In the genomic region with DNA sequence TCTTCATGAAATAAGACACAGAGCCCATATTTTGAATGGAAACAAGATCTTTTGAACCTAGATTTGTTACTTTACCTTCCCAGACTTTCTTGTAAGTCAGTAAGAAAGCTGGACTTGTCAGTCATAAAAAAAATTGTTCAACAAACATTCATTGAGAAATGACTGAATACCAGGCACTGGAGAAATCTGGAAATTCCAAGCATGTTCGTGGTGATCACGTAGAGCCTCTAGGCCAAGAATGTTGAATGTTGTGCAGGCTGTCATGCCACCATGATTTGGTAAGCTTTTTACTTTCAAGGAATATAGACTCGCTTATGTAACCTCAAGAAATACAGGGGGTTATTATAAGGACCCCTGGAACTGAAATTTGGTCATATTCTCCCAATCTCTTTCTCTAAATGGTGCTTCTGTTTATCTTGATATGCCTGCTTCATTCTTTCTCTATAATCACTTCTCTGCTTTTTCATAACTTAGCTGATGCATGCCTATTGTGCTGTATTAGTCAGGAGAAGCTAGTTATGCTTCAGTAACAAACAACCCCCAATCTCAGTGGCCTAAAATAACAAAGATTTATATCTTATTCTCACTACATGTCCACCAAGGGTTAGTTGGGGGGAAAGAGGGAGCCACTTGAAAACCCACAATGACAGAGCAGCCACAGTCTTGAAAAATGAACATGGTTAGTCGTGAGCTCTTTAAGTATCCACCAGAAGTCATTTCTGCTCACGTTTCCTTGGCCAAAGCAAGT, we compare ENCODE assay signal across 21 cellular contexts. TPM values are rescaled to one million over a fixed set of nuclear protein-coding genes. Genes with fewer than 3 reads are reported as not detected.
DNase-seq lines count a peak whose midpoint lies in the region; ATAC-seq and TF ChIP-seq lines count a peak whose summit lies in the region.
"Had no signal": no experiment of that assay in that cellular context is flagged by ENCODE, and none has a peak within 500 bp of the region (broad histone marks: within the 10 kb centered on the region; RNA-seq: fewer than 3 reads in every experiment).

No MANE protein-coding gene starts in this region.

- no peaks in the 10 kb centered on the region for H3K9me3 Mint-ChIP-seq in MCF 10A (ENCODE audit: unreplicated experiment)
- peaks cover 6% of the 10 kb centered on the region for H3K9me3 Mint-ChIP-seq in chondrocyte (ENCODE audit: low read depth)
- H3K9me3 Mint-ChIP-seq in T-cell, result no peaks in the 10 kb centered on the region
- H3K9me3 Mint-ChIP-seq: effector memory CD8-positive, alpha-beta T cell; immature natural killer cell; stimulated activated naive CD8-positive, alpha-beta T cell treated with anti-CD3 and anti-CD28 coated beads, Interleukin-15, Interleukin-2, amounts not matched to agents 100 ng/mL and 50 ng/mL, for 24 hours had no signal

- H3K4me3 ChIP-seq in mammary epithelial cell (replicated peaks in 1 of 3; ENCODE audit: insufficient read depth in 1 of 3, low read depth in 2 of 3, low read length in 3 of 3) (no peak overlapping the region), H7 (ENCODE audit: insufficient read depth, low read depth, low read length) (no peak overlapping the region), adrenal gland (no peak overlapping the region)
- H3K4me3 ChIP-seq: body of pancreas, PC-9 had no signal

- 63% methylated on average over 5 of the region's 5 CpGs for WGBS in mammary epithelial cell (ENCODE audit: low coverage, missing lambda C conversion rate)
- 87 to 91% (median 90%) methylated on average over 5 of the region's 5 CpGs for WGBS in adrenal gland, 4 donors

- in situ Hi-C loops in mammary epithelial cell (cut with MboI; ENCODE audit: low sequenced_read_pairs in 2 of 2), result loop anchor here in 1 of 2 donors (25.0 kb wide), 1 partner anchor 202 kb away; no protein-coding TSS in a partner anchor

- H3K4me3 Mint-ChIP-seq in MCF 10A (ENCODE audit: unreplicated experiment) (no peak overlapping the region), chondrocyte (ENCODE audit: unreplicated experiment) (no peak overlapping the region), T-cell (no peak overlapping the region)
- H3K4me3 Mint-ChIP-seq: effector memory CD8-positive, alpha-beta T cell; immature natural killer cell; stimulated activated naive CD8-positive, alpha-beta T cell treated with anti-CD3 and anti-CD28 coated beads, Interleukin-15, Interleukin-2, amounts not matched to agents 100 ng/mL and 50 ng/mL, for 24 hours had no signal

- H3K4me1 Mint-ChIP-seq in MCF 10A (ENCODE audit: insufficient read depth, unreplicated experiment) (peaks cover 13% of the 10 kb centered on the region), chondrocyte (ENCODE audit: low read depth) (peaks cover 56% of the 10 kb centered on the region), T-cell (peaks cover 6 to 14% (median 13%) of the 10 kb centered on the region in 3 donors)

- H3K4me1 ChIP-seq in mammary epithelial cell (ENCODE audit: insufficient read depth, low read length), result peaks cover 52% of the 10 kb centered on the region
- H3K4me1 ChIP-seq in adrenal gland (replicated peaks in 1 of 2), result peaks cover 12 to 14% of the 10 kb centered on the region in 2 donors

- dilution Hi-C loops in mammary epithelial cell (cut with HindIII; ENCODE audit: low sequenced_read_pairs), result loop anchor here (5.0 kb wide), 1 partner anchor 142 kb away; no protein-coding TSS in a partner anchor

- H3K27ac Mint-ChIP-seq in MCF 10A (ENCODE audit: low read depth, unreplicated experiment) (no peak overlapping the region), chondrocyte (ENCODE audit: unreplicated experiment) (peak overlapping the region; percentile 96), T-cell (no peak overlapping the region)
- H3K27ac Mint-ChIP-seq: effector memory CD8-positive, alpha-beta T cell; immature natural killer cell; stimulated activated naive CD8-positive, alpha-beta T cell treated with anti-CD3 and anti-CD28 coated beads, Interleukin-15, Interleukin-2, amounts not matched to agents 100 ng/mL and 50 ng/mL, for 24 hours had no signal

- TF ChIP-seq POLR2A in adrenal gland (IDR thresholded peaks at IDR 0.05), result no peak

- CTCF ChIA-PET in mammary epithelial cell (lab: Charles Lee; ENCODE audit: low non-redundant PET) (interaction anchor here (0.6 kb wide), 1 partner anchor 296 kb away, joined by 3 read pairs; no protein-coding TSS in a partner anchor), MCF 10A (lab: Yijun Ruan, JAX) (interaction anchor here (0.6 to 4.5 kb wide), 7 partner anchors 8 to 257 kb away, joined by 3 to 38 read pairs (median 4); no protein-coding TSS in a partner anchor), T-cell (lab: Charles Lee) (no interaction called here)

- no peaks in the 10 kb centered on the region for H3K36me3 ChIP-seq in mammary epithelial cell (ENCODE audit: insufficient read depth, low read length)
- H3K36me3 ChIP-seq in H7 (replicated peaks; ENCODE audit: control insufficient read depth, insufficient read depth, low read length), result peaks cover 5% of the 10 kb centered on the region
- H3K36me3 ChIP-seq in adrenal gland (replicated peaks in 1 of 2), result no peaks in the 10 kb centered on the region
- H3K36me3 ChIP-seq: WERI-Rb-1 had no signal

- POLR2A ChIA-PET in MCF 10A (lab: Yijun Ruan, JAX) (interaction anchor here (0.7 to 2.7 kb wide), 7 partner anchors 9 to 903 kb away, joined by 3 to 19 read pairs (median 4); no protein-coding TSS in a partner anchor), T-cell (lab: Charles Lee) (no interaction called here)

- DNase-seq in mammary epithelial cell (peak; percentile 84), MCF 10A (ENCODE audit: unreplicated experiment) (no peak), chondrocyte (ENCODE audit: low spot score) (no peak), kidney tubule cell (ENCODE audit: low spot score) (peak; percentile 82), H7 (no peak), NCI-H446 treated with DMSO at 0.1 percent for 48 hours (lab: John Stamatoyannopoulos, UW) (no peak), adrenal gland (no peak), T-cell (no peak)
- DNase-seq: activated effector memory CD4-positive, alpha-beta T cell treated with Interleukin-2 at 50 U/mL for 16 hours; body of pancreas; effector memory CD8-positive, alpha-beta T cell; immature natural killer cell; midbrain; NCI-H1694 treated with DMSO at 0.1 percent for 48 hours; NCI-H510A treated with DMSO at 0.1 percent for 48 hours; occipital lobe; SW 1271; WERI-Rb-1 had no signal

- no peak for TF ChIP-seq CTCF in mammary epithelial cell (conservative IDR thresholded peaks at IDR 0.05 in 1 of 2, IDR thresholded peaks at IDR 0.05 in 1 of 2; ENCODE audit: extremely low read depth in 1 of 2, insufficient read depth in 1 of 2, low read depth in 1 of 2, low read length in 2 of 2)
- TF ChIP-seq CTCF in MCF 10A (IDR thresholded peaks at IDR 0.05; ENCODE audit: unreplicated experiment), result no peak
- TF ChIP-seq CTCF in chondrocyte (IDR thresholded peaks at IDR 0.05), result no peak
- no peak for TF ChIP-seq CTCF in adrenal gland (IDR thresholded peaks at IDR 0.05)

- no peak overlapping the region for H3K4me2 ChIP-seq in mammary epithelial cell (ENCODE audit: insufficient read depth, low read depth, low read length)
- H3K4me2 ChIP-seq: PC-9 had no signal

- H3K27me3 ChIP-seq in mammary epithelial cell (ENCODE audit: insufficient read depth, low read length) (no peaks in the 10 kb centered on the region), H7 (ENCODE audit: control insufficient read depth, insufficient read depth, low read length) (no peaks in the 10 kb centered on the region), adrenal gland (peaks cover 13% of the 10 kb centered on the region)
- H3K27me3 ChIP-seq: body of pancreas had no signal

- no peaks in the 10 kb centered on the region for H4K20me1 ChIP-seq in mammary epithelial cell (ENCODE audit: insufficient read depth, low read length)

- peaks cover 16% of the 10 kb centered on the region for H3K79me2 ChIP-seq in mammary epithelial cell (ENCODE audit: insufficient read depth, low read length)

- BruUV-seq in mammary epithelial cell (replicated peaks; lab: Mats Ljungman, UMichigan), result no TSS peak
- BruUV-seq in MCF 10A (replicated peaks; lab: Mats Ljungman, UMichigan), result no TSS peak

- intact Hi-C loops in mammary epithelial cell (cut with micrococcal nuclease) (loop anchor here (1.0 kb wide), 1 partner anchor 20 kb away; no protein-coding TSS in a partner anchor), MCF 10A (cut with micrococcal nuclease) (no loop called here), adrenal gland (cut with DNase I) (no loop called here)

- H3K36me3 Mint-ChIP-seq in MCF 10A (ENCODE audit: insufficient read depth, unreplicated experiment), result no peaks in the 10 kb centered on the region
- H3K36me3 Mint-ChIP-seq in chondrocyte (ENCODE audit: low read depth), result peaks cover 13% of the 10 kb centered on the region
- no peaks in the 10 kb centered on the region for H3K36me3 Mint-ChIP-seq in T-cell

- H3K9ac ChIP-seq in mammary epithelial cell (ENCODE audit: insufficient read depth, low read length), result peak overlapping the region; percentile 55

- H2AFZ ChIP-seq in mammary epithelial cell (ENCODE audit: low read depth, low read length), result no peak overlapping the region
- H2AFZ ChIP-seq: PC-9 had no signal

- H3K27me3 Mint-ChIP-seq in MCF 10A (ENCODE audit: insufficient read depth, unreplicated experiment), result no peaks in the 10 kb centered on the region
- no peaks in the 10 kb centered on the region for H3K27me3 Mint-ChIP-seq in chondrocyte (ENCODE audit: low read depth)
- H3K27me3 Mint-ChIP-seq in T-cell, result peaks cover 27 to 43% of the 10 kb centered on the region in 2 donors

- H3K9me3 ChIP-seq in mammary epithelial cell (replicated peaks; ENCODE audit: insufficient read depth, low read length) (no peaks in the 10 kb centered on the region), adrenal gland (replicated peaks in 1 of 3) (no peaks in the 10 kb centered on the region)
- H3K9me3 ChIP-seq: body of pancreas had no signal

- no peak for ATAC-seq in T-cell (replicated peaks in 1 of 4)
- ATAC-seq: body of pancreas; effector memory CD8-positive, alpha-beta T cell had no signal

- H3K27ac ChIP-seq in mammary epithelial cell (ENCODE audit: insufficient read depth, low read depth, low read length) (peak overlapping the region; percentile 89), adrenal gland (no peak overlapping the region)
- H3K27ac ChIP-seq: 22Rv1, WERI-Rb-1 had no signal

RNA-seq across cellular contexts. Expression of a gene that starts 3.4 kb away (rescaled TPM):
- total RNA-seq in mammary epithelial cell (1,000 to 10,000 TPM in 1 of 2 donors, 100 to 1,000 TPM in 1; 463 to 1,538 TPM), MCF 10A (2022) (67.8 and 70.4 TPM in 2 replicates), chondrocyte (2,291 to 2,367 TPM (median 2,332 TPM) in 3 replicates), adrenal gland (100 to 1,000 TPM in 6 of 8 donors, 10 to 100 TPM in 2; 81.8 to 217 (median 157) TPM), T-cell (10 to 100 TPM; 12.1 to 27.0 (median 23.3) TPM)
- polyA plus RNA-seq in mammary epithelial cell (241 TPM), adrenal gland (100 to 1,000 TPM; 162 to 246 (median 205) TPM)
- 182 TPM for polyA minus RNA-seq in mammary epithelial cell
- 274 and 292 TPM in 2 replicates for total RNA-seq in H7 (2014; rRNA removed; shearing (Covaris generic))

Comparison
In these comparisons a context has a peak if more than half of its experiments do, and no peak if none do; other contexts are left out.
1. DNase-seq: peak in mammary epithelial cell (single experiment) and kidney tubule cell (single experiment); none in MCF 10A (single experiment), chondrocyte (single experiment), H7 (single experiment), NCI-H446 treated with DMSO at 0.1 percent for 48 hours (single experiment), adrenal gland (0 of 7) and T-cell (0 of 34).
2. CTCF ChIA-PET loops: an anchor here in mammary epithelial cell (0.6 kb wide) and MCF 10A (0.6 to 4.5 kb wide); none called in T-cell.